In genomic region chr20:53238121-53238660, GRCh38 we compare ENCODE assay signal across 15 cellular contexts.
A peak's percentile ranks its signal among the peaks of the same experiment; 100 is the strongest.
DNase-seq lines count a peak whose midpoint lies in the region; ATAC-seq and TF ChIP-seq lines count a peak whose summit lies in the region.
"Had no signal": no experiment of that assay in that cellular context is flagged by ENCODE, and none has a peak within 500 bp of the region (broad histone marks: within the 10 kb centered on the region; RNA-seq: fewer than 3 reads in every experiment).

No MANE protein-coding gene starts in this region.

- H3K9me3 ChIP-seq in GM23248 (ENCODE audit: low read depth), result no peaks in the 10 kb centered on the region
- H3K9me3 ChIP-seq in RWPE2 (ENCODE audit: severe bottlenecking), result no peaks in the 10 kb centered on the region
- no peaks in the 10 kb centered on the region for H3K9me3 ChIP-seq in adrenal gland (replicated peaks in 1 of 3)
- H3K9me3 ChIP-seq: BE2C had no signal

- DNase-seq in AG08395 (ENCODE audit: low spot score), result peak; percentile 40
- DNase-seq in GM23248, result peak; percentile 72
- DNase-seq in RWPE2 (ENCODE audit: low spot score), result no peak
- DNase-seq in fibroblast of mammary gland (ENCODE audit: low read depth), result peak; percentile 37
- no peak for DNase-seq in glomerular visceral epithelial cell (ENCODE audit: extremely low spot score)
- no peak for DNase-seq in amniotic stem cell (lab: John Stamatoyannopoulos, UW)
- no peak for DNase-seq in adrenal gland
- DNase-seq: BE2C; CD4-positive, alpha-beta memory T cell; DMS79 had no signal

- H3K27ac ChIP-seq in GM23248 (peak overlapping the region; percentile 15; the same call in 1 of the 2 replicates), RWPE2 (ENCODE audit: poor library complexity, severe bottlenecking) (no peak overlapping the region), adrenal gland (no peak overlapping the region)
- H3K27ac ChIP-seq: 22Rv1, C4-2B had no signal

- ATAC-seq in RWPE2 (ENCODE audit: low read depth) (peak; percentile 49; the same call in 2 of the 3 replicates), HG03097 (IDR thresholded peaks at IDR 0.05; ENCODE audit: low FRiP score, unreplicated experiment) (no peak)
- ATAC-seq: HCT116, HepG2 had no signal

- no peaks in the 10 kb centered on the region for H3K79me2 ChIP-seq in GM23248 (ENCODE audit: insufficient read depth)

- WGBS in GM23248 (ENCODE audit: low coverage in 1 of 2, low lambda C conversion rate in 2 of 2, missing lambda C conversion rate in 2 of 2), 2 experiments, result 67 to 70% methylated on average over 3 of the region's 3 CpGs
- 62 to 82% (median 72%) methylated on average over 3 of the region's 3 CpGs for WGBS in adrenal gland, 4 donors

- no peaks in the 10 kb centered on the region for H3F3A ChIP-seq in GM23248 (ENCODE audit: insufficient read depth)

- in situ Hi-C loops in GM23248 (cut with MboI), result no loop called here

- TF ChIP-seq CTCF in RWPE2 (IDR thresholded peaks at IDR 0.05; ENCODE audit: poor library complexity, severe bottlenecking) (no peak), fibroblast of mammary gland (conservative IDR thresholded peaks at IDR 0.05; ENCODE audit: control insufficient read depth, insufficient read depth, low read depth, low read length) (no peak), adrenal gland (IDR thresholded peaks at IDR 0.05) (no peak)

- H3K9ac ChIP-seq in GM23248, result no peak overlapping the region

- intact Hi-C loops in adrenal gland (cut with DNase I), result no loop called here

- H3K27me3 ChIP-seq in GM23248 (replicated peaks; ENCODE audit: insufficient read depth) (no peaks in the 10 kb centered on the region), RWPE2 (ENCODE audit: insufficient read depth, poor library complexity, severe bottlenecking) (peaks cover 7% of the 10 kb centered on the region), adrenal gland (no peaks in the 10 kb centered on the region)
- H3K27me3 ChIP-seq: BE2C had no signal

- no peak overlapping the region for H3K4me3 ChIP-seq in GM23248
- H3K4me3 ChIP-seq in RWPE2 (ENCODE audit: severe bottlenecking), result no peak overlapping the region
- no peak overlapping the region for H3K4me3 ChIP-seq in fibroblast of mammary gland (ENCODE audit: control insufficient read depth, low read depth, low read length)
- H3K4me3 ChIP-seq in adrenal gland, result no peak overlapping the region

- no peak for TF ChIP-seq POLR2A in adrenal gland (IDR thresholded peaks at IDR 0.05)

- no peak overlapping the region for H2AFZ ChIP-seq in GM23248

- peak overlapping the region; percentile 55 for H3K4me2 ChIP-seq in GM23248 (ENCODE audit: unreplicated experiment)

- H4K20me1 ChIP-seq in GM23248 (ENCODE audit: insufficient read depth), result no peaks in the 10 kb centered on the region

- H3K4me1 ChIP-seq in GM23248 (ENCODE audit: insufficient read depth), result peaks cover 10% of the 10 kb centered on the region
- H3K4me1 ChIP-seq in RWPE2 (ENCODE audit: insufficient read depth, poor library complexity, severe bottlenecking), result no peaks in the 10 kb centered on the region
- H3K4me1 ChIP-seq in adrenal gland (replicated peaks in 1 of 2), result no peaks in the 10 kb centered on the region
- H3K4me1 ChIP-seq: BE2C had no signal

- H3K9me2 ChIP-seq in GM23248 (ENCODE audit: insufficient read depth), result no peaks in the 10 kb centered on the region

- H3K36me3 ChIP-seq in GM23248 (ENCODE audit: low read depth) (no peaks in the 10 kb centered on the region), RWPE2 (ENCODE audit: low read depth) (no peaks in the 10 kb centered on the region), adrenal gland (replicated peaks in 1 of 2) (no peaks in the 10 kb centered on the region)
- H3K36me3 ChIP-seq: BE2C had no signal

Comparison
In these comparisons a context has a peak if more than half of its experiments do, and no peak if none do; other contexts are left out.
1. DNase-seq: peak in AG08395 (single experiment), GM23248 (single experiment) and fibroblast of mammary gland (single experiment); none in RWPE2 (single experiment), glomerular visceral epithelial cell (single experiment), amniotic stem cell (single experiment) and adrenal gland (0 of 7).